10 cellular contexts compared by ENCODE assay signal in genomic region chr3:149554826-149555225, GRCh38.
DNase-seq lines count a peak whose midpoint lies in the region; ATAC-seq, FAIRE-seq and TF ChIP-seq lines count a peak whose summit lies in the region.
"Had no signal": no experiment of that assay in that cellular context is flagged by ENCODE, and none has a peak within 500 bp of the region (broad histone marks: within the 10 kb centered on the region; RNA-seq: fewer than 3 reads in every experiment).

No MANE protein-coding gene starts in this region.

- no peak for TF ChIP-seq POLR2A in esophagus squamous epithelium (IDR thresholded peaks at IDR 0.05)

- TF ChIP-seq CTCF in Calu3 (IDR thresholded peaks at IDR 0.05; ENCODE audit: unreplicated experiment) (no peak), esophagus squamous epithelium (IDR thresholded peaks at IDR 0.05) (no peak)

- BruUV-seq in Calu3 (replicated peaks; lab: Mats Ljungman, UMichigan): no TSS peak

- no peak overlapping the region for H2AK5ac ChIP-seq in trophoblast cell (ENCODE audit: low read length)

- H3K9ac ChIP-seq in trophoblast cell (ENCODE audit: low read length): no peak overlapping the region

- WGBS in esophagus squamous epithelium, 2 donors: 36 to 38% methylated on average over 4 of the region's 4 CpGs
- WGBS in trophoblast cell (ENCODE audit: extremely low coverage, insufficient coverage, insufficient read length): no CpG with 5 or more reads among the region's 4 CpGs

- H3K23ac ChIP-seq in trophoblast cell (ENCODE audit: low read length): no peak overlapping the region

- H4K91ac ChIP-seq in trophoblast cell (ENCODE audit: low read depth, low read length): no peak overlapping the region

- H3K36me3 Mint-ChIP-seq in Calu3 (ENCODE audit: insufficient read depth, unreplicated experiment): peaks cover 94% of the 10 kb centered on the region

- no peak overlapping the region for H3K18ac ChIP-seq in trophoblast cell (ENCODE audit: low read length)

- H3K4me3 ChIP-seq in esophagus squamous epithelium (no peak overlapping the region), trophoblast cell (ENCODE audit: low read depth, low read length) (no peak overlapping the region)

- no peak overlapping the region for H4K8ac ChIP-seq in trophoblast cell (ENCODE audit: low read depth, low read length)

- no peak overlapping the region for H2AFZ ChIP-seq in trophoblast cell (ENCODE audit: insufficient read depth, low read length, poor library complexity)

- no peak overlapping the region for H2BK5ac ChIP-seq in trophoblast cell (ENCODE audit: low read depth, low read length, poor library complexity)

- H3K27ac ChIP-seq in esophagus squamous epithelium (peak overlapping the region in 3 of 4 donors; percentile 58 to 79 (median 70)), trophoblast cell (ENCODE audit: low read depth, low read length) (peak overlapping the region; percentile 96)

- H3K36me3 ChIP-seq in esophagus squamous epithelium: no peaks in the 10 kb centered on the region
- no peaks in the 10 kb centered on the region for H3K36me3 ChIP-seq in trophoblast cell (ENCODE audit: control insufficient read depth in 1 of 2, insufficient read depth in 2 of 2, low read length in 2 of 2)

- no peaks in the 10 kb centered on the region for H3K9me3 Mint-ChIP-seq in Calu3 (ENCODE audit: low read depth, unreplicated experiment)

- H3K4me3 Mint-ChIP-seq in Calu3 (ENCODE audit: low read depth, unreplicated experiment): peak overlapping the region; percentile 51

- peaks cover 8% of the 10 kb centered on the region for H3K79me1 ChIP-seq in trophoblast cell (ENCODE audit: low read length)

- DNase-seq in Calu3 (no peak), RCC 7860 (ENCODE audit: low spot score) (peak; percentile 44), esophagus squamous epithelium (lab: John Stamatoyannopoulos, UW) (no peak), trophoblast cell (peak in 1 of 2 donors; percentile 19), DMS53 (lab: John Stamatoyannopoulos, UW) (no peak), NAMALWA (ENCODE audit: low spot score) (no peak)
- DNase-seq in stimulated activated CD4-positive, alpha-beta T cell treated with anti-CD3 and anti-CD28 coated beads, Interleukin-15, amount 100 ng/mL, for 24 hours: no peak
- DNase-seq: activated CD4-positive, CD25-positive, alpha-beta regulatory T cell treated with anti-CD3 and anti-CD28 coated beads, Interleukin-2, amount 50 U/mL, for 72 hours had no signal

- peak overlapping the region; percentile 96 for H3K27ac Mint-ChIP-seq in Calu3 (ENCODE audit: unreplicated experiment)

- intact Hi-C loops in Calu3 (cut with micrococcal nuclease; ENCODE audit: unreplicated experiment): loop anchor here (1.0 to 2.0 kb wide), 2 partner anchors 15 to 28 kb away; no protein-coding TSS in a partner anchor
- intact Hi-C loops in esophagus squamous epithelium (cut with DNase I): no loop called here

- H3K4ac ChIP-seq in trophoblast cell (ENCODE audit: low read depth, low read length): no peak overlapping the region

- H3K27me3 Mint-ChIP-seq in Calu3 (ENCODE audit: unreplicated experiment): no peaks in the 10 kb centered on the region

- CTCF ChIA-PET in Calu3 (lab: Charles Lee): interaction anchor here (0.6 to 2.6 kb wide), 14 partner anchors 14 to 257 kb away, joined by 3 to 10 read pairs (median 3); partner anchors contain the start of gene COMMD2

- no peaks in the 10 kb centered on the region for H3K27me3 ChIP-seq in esophagus squamous epithelium
- no peaks in the 10 kb centered on the region for H3K27me3 ChIP-seq in trophoblast cell (ENCODE audit: insufficient read depth, low read length)

- peaks cover 83% of the 10 kb centered on the region for H3K4me1 Mint-ChIP-seq in Calu3 (ENCODE audit: low read depth, unreplicated experiment)

- H3K4me2 ChIP-seq in trophoblast cell (ENCODE audit: low read length): no peak overlapping the region

- peak; percentile 65 for FAIRE-seq in RCC 7860 (lab: Jason Lieb, UNC)
- FAIRE-seq: GM19239 had no signal

- no peak overlapping the region for H2BK120ac ChIP-seq in trophoblast cell (ENCODE audit: insufficient read depth, low read length, poor library complexity)

- no peaks in the 10 kb centered on the region for H3K79me2 ChIP-seq in trophoblast cell (ENCODE audit: control insufficient read depth, insufficient read depth, low read length, poor library complexity)

- H3K4me1 ChIP-seq in esophagus squamous epithelium (peaks cover 16 to 50% (median 32%) of the 10 kb centered on the region in 3 donors), trophoblast cell (ENCODE audit: control insufficient read depth in 1 of 2, insufficient read depth in 2 of 2, low read length in 2 of 2) (peaks cover 10 to 26% of the 10 kb centered on the region in 2 experiments)

- no peak for ATAC-seq in GM21529 (IDR thresholded peaks at IDR 0.05; ENCODE audit: unreplicated experiment)

- no peak overlapping the region for H4K12ac ChIP-seq in trophoblast cell (ENCODE audit: low read depth, low read length)

- H3K9me3 ChIP-seq in esophagus squamous epithelium (no peaks in the 10 kb centered on the region), trophoblast cell (ENCODE audit: insufficient read depth, low read depth, low read length) (no peaks in the 10 kb centered on the region)

- H2BK12ac ChIP-seq in trophoblast cell (ENCODE audit: low read length): no peak overlapping the region

- H3K14ac ChIP-seq in trophoblast cell (ENCODE audit: low read length): no peak overlapping the region
